ENCODE assay signal across 1 cellular context in the genomic region with DNA sequence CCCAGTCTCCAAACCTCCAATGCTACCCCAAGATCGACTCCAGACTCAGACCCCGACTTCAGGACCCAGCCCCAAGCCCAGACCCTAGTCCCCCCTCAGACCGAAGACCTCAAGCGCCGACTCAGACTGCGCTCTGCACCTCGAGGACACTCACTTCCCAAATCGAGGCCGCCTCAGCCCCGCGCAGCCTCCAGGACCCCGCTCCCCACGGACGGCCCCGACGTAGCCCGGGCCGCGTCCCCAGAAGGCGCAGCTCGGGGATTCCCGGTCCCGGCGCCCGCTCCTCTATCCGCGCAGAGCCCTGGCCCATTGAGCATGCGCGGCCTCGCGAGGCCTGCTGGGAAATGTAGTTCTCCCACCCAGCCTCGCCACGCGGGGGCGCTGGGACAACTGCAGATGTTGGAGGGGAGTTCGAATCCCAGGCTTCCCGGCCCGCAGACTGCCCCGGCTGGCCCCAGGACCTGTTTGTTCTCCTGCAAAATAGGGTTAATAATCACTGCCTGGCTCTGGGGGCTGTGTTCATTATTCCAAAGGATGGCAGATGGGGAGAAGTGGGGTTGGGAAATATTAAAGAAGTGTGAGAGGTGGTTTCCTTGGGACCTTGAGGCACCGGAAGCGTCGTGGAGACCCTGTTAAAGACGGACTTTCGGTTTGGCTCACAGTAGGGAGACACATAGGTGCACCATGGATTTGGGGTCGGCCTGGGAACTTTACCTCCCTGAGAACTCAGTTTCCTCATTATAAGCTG.
TF ChIP-seq lines count a peak whose summit lies in the region.

A gene with protein sequence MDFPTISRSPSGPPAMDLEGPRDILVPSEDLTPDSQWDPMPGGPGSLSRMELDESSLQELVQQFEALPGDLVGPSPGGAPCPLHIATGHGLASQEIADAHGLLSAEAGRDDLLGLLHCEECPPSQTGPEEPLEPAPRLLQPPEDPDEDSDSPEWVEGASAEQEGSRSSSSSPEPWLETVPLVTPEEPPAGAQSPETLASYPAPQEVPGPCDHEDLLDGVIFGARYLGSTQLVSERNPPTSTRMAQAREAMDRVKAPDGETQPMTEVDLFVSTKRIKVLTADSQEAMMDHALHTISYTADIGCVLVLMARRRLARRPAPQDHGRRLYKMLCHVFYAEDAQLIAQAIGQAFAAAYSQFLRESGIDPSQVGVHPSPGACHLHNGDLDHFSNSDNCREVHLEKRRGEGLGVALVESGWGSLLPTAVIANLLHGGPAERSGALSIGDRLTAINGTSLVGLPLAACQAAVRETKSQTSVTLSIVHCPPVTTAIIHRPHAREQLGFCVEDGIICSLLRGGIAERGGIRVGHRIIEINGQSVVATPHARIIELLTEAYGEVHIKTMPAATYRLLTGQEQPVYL (minus strand): TSS at position 311 of the 748 bp plus-strand sequence. CDS start 1,428 bp downstream, outside the sequence.

TF ChIP-seq in HepG2, 621 proteins besides CTCF, POLR2A, EP300 and RAD21 (continued from another document and continues in another):
- TF ChIP-seq DBP (CRISPR knock-in tag; IDR thresholded peaks at IDR 0.05; ENCODE audit: not compliant biosample characterization) (no peak), CEBPZ (IDR thresholded peaks at IDR 0.05; ENCODE audit: low read length) (no peak), U2AF1 (optimal IDR thresholded peaks at IDR 0.05; ENCODE audit: low read depth, low read length) (peak; percentile 58), REL (CRISPR knock-in tag; conservative IDR thresholded peaks at IDR 0.05) (no peak), SP140L (CRISPR knock-in tag; IDR thresholded peaks at IDR 0.05; ENCODE audit: borderline replicate concordance) (no peak), PLRG1 (conservative IDR thresholded peaks at IDR 0.05) (no peak), TMF1 (CRISPR knock-in tag; IDR thresholded peaks at IDR 0.05; ENCODE audit: low read depth) (no peak; the same call in 1 of the 2 replicates), SKI (IDR thresholded peaks at IDR 0.05; ENCODE audit: partially characterized antibody) (peak; percentile 35), TEAD2 (CRISPR knock-in tag; IDR thresholded peaks at IDR 0.05) (no peak), NFKB2 (CRISPR knock-in tag; IDR thresholded peaks at IDR 0.05; ENCODE audit: borderline replicate concordance) (peak; percentile 88; the same call in 1 of the 2 replicates), ZFP62 (CRISPR knock-in tag; IDR thresholded peaks at IDR 0.05) (no peak), SMARCC2 (IDR thresholded peaks at IDR 0.05) (no peak), ZFX (CRISPR knock-in tag; IDR thresholded peaks at IDR 0.05; ENCODE audit: low read depth) (peak; percentile 36; the same call in 1 of the 2 replicates), ZNF33A (CRISPR knock-in tag; IDR thresholded peaks at IDR 0.05; ENCODE audit: borderline replicate concordance) (no peak), CREM (IDR thresholded peaks at IDR 0.05) (peak; percentile 88), CREM (CRISPR knock-in tag; IDR thresholded peaks at IDR 0.05) (no peak), SRSF4 (IDR thresholded peaks at IDR 0.05; ENCODE audit: low read depth, low read length, poor library complexity, severe bottlenecking) (no peak), BHLHE40 (IDR thresholded peaks at IDR 0.05; ENCODE audit: low read length) (peak; percentile 51; the same call in 1 of the 2 replicates), NFIC (IDR thresholded peaks at IDR 0.05; ENCODE audit: low read length) (no peak; the same call in 1 of the 2 replicates), ZSCAN25 (CRISPR knock-in tag; IDR thresholded peaks at IDR 0.05) (no peak), ATF7 (IDR thresholded peaks at IDR 0.05) (no peak), ATF7 (CRISPR knock-in tag; IDR thresholded peaks at IDR 0.05) (no peak), RFX3 (CRISPR knock-in tag; IDR thresholded peaks at IDR 0.05) (no peak), ZNF274 (CRISPR knock-in tag; IDR thresholded peaks at IDR 0.05) (peak; percentile 65; the same call in 1 of the 2 replicates), ZNF263 (CRISPR knock-in tag; IDR thresholded peaks at IDR 0.05) (0 out of 2 replicates have a peak, but pooled peaks have one; percentile 57), ZNF761 (CRISPR knock-in tag; conservative IDR thresholded peaks at IDR 0.05) (no peak), ZIK1 (CRISPR knock-in tag; IDR thresholded peaks at IDR 0.05; ENCODE audit: borderline replicate concordance, low read depth) (peak; percentile 45; the same call in 1 of the 2 replicates), TEF (CRISPR knock-in tag; IDR thresholded peaks at IDR 0.05) (peak; percentile 29; the same call in 1 of the 2 replicates)
- TF ChIP-seq, protein P1, sequence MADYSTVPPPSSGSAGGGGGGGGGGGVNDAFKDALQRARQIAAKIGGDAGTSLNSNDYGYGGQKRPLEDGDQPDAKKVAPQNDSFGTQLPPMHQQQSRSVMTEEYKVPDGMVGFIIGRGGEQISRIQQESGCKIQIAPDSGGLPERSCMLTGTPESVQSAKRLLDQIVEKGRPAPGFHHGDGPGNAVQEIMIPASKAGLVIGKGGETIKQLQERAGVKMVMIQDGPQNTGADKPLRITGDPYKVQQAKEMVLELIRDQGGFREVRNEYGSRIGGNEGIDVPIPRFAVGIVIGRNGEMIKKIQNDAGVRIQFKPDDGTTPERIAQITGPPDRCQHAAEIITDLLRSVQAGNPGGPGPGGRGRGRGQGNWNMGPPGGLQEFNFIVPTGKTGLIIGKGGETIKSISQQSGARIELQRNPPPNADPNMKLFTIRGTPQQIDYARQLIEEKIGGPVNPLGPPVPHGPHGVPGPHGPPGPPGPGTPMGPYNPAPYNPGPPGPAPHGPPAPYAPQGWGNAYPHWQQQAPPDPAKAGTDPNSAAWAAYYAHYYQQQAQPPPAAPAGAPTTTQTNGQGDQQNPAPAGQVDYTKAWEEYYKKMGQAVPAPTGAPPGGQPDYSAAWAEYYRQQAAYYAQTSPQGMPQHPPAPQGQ (CRISPR knock-in tag; IDR thresholded peaks at IDR 0.05; ENCODE audit: borderline replicate concordance), result no peak
- TF ChIP-seq, protein P2, sequence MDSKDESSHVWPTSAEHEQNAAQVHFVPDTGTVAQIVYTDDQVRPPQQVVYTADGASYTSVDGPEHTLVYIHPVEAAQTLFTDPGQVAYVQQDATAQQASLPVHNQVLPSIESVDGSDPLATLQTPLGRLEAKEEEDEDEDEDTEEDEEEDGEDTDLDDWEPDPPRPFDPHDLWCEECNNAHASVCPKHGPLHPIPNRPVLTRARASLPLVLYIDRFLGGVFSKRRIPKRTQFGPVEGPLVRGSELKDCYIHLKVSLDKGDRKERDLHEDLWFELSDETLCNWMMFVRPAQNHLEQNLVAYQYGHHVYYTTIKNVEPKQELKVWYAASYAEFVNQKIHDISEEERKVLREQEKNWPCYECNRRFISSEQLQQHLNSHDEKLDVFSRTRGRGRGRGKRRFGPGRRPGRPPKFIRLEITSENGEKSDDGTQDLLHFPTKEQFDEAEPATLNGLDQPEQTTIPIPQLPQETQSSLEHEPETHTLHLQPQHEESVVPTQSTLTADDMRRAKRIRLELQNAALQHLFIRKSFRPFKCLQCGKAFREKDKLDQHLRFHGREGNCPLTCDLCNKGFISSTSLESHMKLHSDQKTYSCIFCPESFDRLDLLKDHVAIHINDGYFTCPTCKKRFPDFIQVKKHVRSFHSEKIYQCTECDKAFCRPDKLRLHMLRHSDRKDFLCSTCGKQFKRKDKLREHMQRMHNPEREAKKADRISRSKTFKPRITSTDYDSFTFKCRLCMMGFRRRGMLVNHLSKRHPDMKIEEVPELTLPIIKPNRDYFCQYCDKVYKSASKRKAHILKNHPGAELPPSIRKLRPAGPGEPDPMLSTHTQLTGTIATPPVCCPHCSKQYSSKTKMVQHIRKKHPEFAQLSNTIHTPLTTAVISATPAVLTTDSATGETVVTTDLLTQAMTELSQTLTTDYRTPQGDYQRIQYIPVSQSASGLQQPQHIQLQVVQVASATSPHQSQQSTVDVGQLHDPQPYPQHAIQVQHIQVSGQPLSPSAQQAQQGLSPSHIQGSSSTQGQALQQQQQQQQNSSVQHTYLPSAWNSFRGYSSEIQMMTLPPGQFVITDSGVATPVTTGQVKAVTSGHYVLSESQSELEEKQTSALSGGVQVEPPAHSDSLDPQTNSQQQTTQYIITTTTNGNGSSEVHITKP (CRISPR knock-in tag; IDR thresholded peaks at IDR 0.05; ENCODE audit: low read depth), result peak; percentile 69
- TF ChIP-seq, protein P3, sequence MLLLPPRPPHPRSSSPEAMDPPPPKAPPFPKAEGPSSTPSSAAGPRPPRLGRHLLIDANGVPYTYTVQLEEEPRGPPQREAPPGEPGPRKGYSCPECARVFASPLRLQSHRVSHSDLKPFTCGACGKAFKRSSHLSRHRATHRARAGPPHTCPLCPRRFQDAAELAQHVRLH (CRISPR knock-in tag; IDR thresholded peaks at IDR 0.05; ENCODE audit: borderline replicate concordance, low read depth), result 0 out of 2 replicates have a peak, but pooled peaks have one; percentile 53
- TF ChIP-seq, protein P4, sequence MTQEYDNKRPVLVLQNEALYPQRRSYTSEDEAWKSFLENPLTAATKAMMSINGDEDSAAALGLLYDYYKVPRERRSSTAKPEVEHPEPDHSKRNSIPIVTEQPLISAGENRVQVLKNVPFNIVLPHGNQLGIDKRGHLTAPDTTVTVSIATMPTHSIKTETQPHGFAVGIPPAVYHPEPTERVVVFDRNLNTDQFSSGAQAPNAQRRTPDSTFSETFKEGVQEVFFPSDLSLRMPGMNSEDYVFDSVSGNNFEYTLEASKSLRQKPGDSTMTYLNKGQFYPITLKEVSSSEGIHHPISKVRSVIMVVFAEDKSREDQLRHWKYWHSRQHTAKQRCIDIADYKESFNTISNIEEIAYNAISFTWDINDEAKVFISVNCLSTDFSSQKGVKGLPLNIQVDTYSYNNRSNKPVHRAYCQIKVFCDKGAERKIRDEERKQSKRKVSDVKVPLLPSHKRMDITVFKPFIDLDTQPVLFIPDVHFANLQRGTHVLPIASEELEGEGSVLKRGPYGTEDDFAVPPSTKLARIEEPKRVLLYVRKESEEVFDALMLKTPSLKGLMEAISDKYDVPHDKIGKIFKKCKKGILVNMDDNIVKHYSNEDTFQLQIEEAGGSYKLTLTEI (CRISPR knock-in tag; conservative IDR thresholded peaks at IDR 0.05), result no peak
- TF ChIP-seq, protein P5, sequence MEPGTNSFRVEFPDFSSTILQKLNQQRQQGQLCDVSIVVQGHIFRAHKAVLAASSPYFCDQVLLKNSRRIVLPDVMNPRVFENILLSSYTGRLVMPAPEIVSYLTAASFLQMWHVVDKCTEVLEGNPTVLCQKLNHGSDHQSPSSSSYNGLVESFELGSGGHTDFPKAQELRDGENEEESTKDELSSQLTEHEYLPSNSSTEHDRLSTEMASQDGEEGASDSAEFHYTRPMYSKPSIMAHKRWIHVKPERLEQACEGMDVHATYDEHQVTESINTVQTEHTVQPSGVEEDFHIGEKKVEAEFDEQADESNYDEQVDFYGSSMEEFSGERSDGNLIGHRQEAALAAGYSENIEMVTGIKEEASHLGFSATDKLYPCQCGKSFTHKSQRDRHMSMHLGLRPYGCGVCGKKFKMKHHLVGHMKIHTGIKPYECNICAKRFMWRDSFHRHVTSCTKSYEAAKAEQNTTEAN (CRISPR knock-in tag; conservative IDR thresholded peaks at IDR 0.05), result no peak
- TF ChIP-seq, protein P6, sequence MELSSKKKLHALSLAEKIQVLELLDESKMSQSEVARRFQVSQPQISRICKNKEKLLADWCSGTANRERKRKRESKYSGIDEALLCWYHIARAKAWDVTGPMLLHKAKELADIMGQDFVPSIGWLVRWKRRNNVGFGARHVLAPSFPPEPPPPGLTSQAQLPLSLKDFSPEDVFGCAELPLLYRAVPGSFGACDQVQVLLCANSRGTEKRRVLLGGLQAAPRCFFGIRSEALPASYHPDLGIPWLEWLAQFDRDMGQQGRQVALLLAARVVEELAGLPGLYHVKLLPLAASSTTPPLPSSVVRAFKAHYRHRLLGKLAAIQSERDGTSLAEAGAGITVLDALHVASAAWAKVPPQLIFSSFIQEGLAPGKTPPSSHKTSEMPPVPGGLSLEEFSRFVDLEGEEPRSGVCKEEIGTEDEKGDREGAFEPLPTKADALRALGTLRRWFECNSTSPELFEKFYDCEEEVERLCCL (CRISPR knock-in tag; IDR thresholded peaks at IDR 0.05; ENCODE audit: borderline replicate concordance), result no peak
